12 cellular contexts compared by ENCODE assay signal in the genomic region with DNA sequence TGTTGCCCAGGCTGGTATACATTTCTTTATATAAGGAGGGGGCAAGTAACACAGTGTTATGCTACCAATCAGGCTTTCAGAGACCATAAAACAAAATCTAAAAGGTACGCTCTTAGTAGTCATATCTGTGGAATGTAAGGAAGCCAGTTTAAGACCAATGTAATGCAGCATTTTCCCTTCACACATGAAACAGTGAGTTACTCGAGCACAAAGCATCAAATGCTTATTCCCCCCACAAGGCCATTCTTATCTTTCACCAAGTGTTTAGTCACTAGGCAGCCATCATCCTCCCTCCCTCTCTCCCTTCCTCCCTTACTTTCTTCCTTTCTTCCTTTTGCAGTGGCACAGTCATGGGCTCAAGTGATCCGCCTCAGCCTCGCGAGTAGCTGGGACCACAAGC. TPM values are rescaled to one million over a fixed set of nuclear protein-coding genes. Genes with fewer than 3 reads are reported as not detected.
DNase-seq lines count a peak whose midpoint lies in the region; ATAC-seq, FAIRE-seq and TF ChIP-seq lines count a peak whose summit lies in the region.
"Had no signal": no experiment of that assay in that cellular context is flagged by ENCODE, and none has a peak within 500 bp of the region (broad histone marks: within the 10 kb centered on the region; RNA-seq: fewer than 3 reads in every experiment).

No MANE protein-coding gene starts in this region.

- POLR2A ChIA-PET in GM10248 (lab: Yijun Ruan, JAX) = no interaction called here

- no peaks in the 10 kb centered on the region for H3K27me3 ChIP-seq in keratinocyte (ENCODE audit: control insufficient read depth, extremely low read depth, insufficient read depth, low read length)
- no peaks in the 10 kb centered on the region for H3K27me3 ChIP-seq in upper lobe of left lung
- H3K27me3 ChIP-seq: right atrium auricular region had no signal

- peaks cover 9 to 42% of the 10 kb centered on the region in 2 experiments for H3K36me3 ChIP-seq in keratinocyte (ENCODE audit: control insufficient read depth in 2 of 2, extremely low read depth in 1 of 2, insufficient read depth in 2 of 2, low read length in 2 of 2)
- H3K36me3 ChIP-seq in upper lobe of left lung = peaks cover 0 to 31% (median 12%) of the 10 kb centered on the region in 4 donors

- H3K9me3 ChIP-seq in keratinocyte (ENCODE audit: control insufficient read depth, low read depth, low read length) (no peaks in the 10 kb centered on the region), upper lobe of left lung (no peaks in the 10 kb centered on the region)
- H3K9me3 ChIP-seq: right atrium auricular region had no signal

- dilution Hi-C loops in keratinocyte (cut with MboI; ENCODE audit: extremely low pct_ligation_motif_present, low sequenced_read_pairs) = no loop called here

- peak overlapping the region; percentile 4 for H3K9ac ChIP-seq in keratinocyte (ENCODE audit: control insufficient read depth, extremely low read depth, insufficient read depth, low read length)

- peaks cover 2% of the 10 kb centered on the region for H3K9me1 ChIP-seq in keratinocyte (ENCODE audit: control insufficient read depth, extremely low read depth, insufficient read depth, low read length)

- H3K27me3 Mint-ChIP-seq in activated naive CD4-positive, alpha-beta T cell treated with anti-CD3 and anti-CD28 coated beads, Interleukin-2, amount 50 U/mL, for 24 hours = no peaks in the 10 kb centered on the region

- no peak for TF ChIP-seq EP300 in upper lobe of left lung (IDR thresholded peaks at IDR 0.05)

- WGBS in upper lobe of left lung, 2 donors = 93 to 97% methylated on average over 5 of the region's 5 CpGs

- peaks cover 74% of the 10 kb centered on the region for H3K79me2 ChIP-seq in keratinocyte (ENCODE audit: control insufficient read depth, insufficient read depth, low read length)

- no peak overlapping the region for H2AFZ ChIP-seq in keratinocyte (ENCODE audit: control insufficient read depth, low read length)

- peak overlapping the region; percentile 95 for H3K27ac Mint-ChIP-seq in activated naive CD4-positive, alpha-beta T cell treated with anti-CD3 and anti-CD28 coated beads, Interleukin-2, amount 50 U/mL, for 24 hours
- H3K27ac Mint-ChIP-seq in activated naive CD4-positive, alpha-beta T cell treated with anti-CD3 and anti-CD28 coated beads, Interleukin-2, amount 50 U/mL, for 72 hours = peak overlapping the region; percentile 88 to 97

- H3K4me3 ChIP-seq in keratinocyte (ENCODE audit: control insufficient read depth in 2 of 3, extremely low read depth in 1 of 3, insufficient read depth in 2 of 3, low read depth in 1 of 3, low read length in 3 of 3) (no peak overlapping the region), upper lobe of left lung (no peak overlapping the region)
- H3K4me3 ChIP-seq: right atrium auricular region had no signal

- ATAC-seq in activated naive CD4-positive, alpha-beta T cell treated with anti-CD3 and anti-CD28 coated beads, Interleukin-2, amount 50 U/mL, for 72 hours = peak in 1 of 2 donors; percentile 15
- ATAC-seq in upper lobe of left lung (ENCODE audit: low FRiP score in 2 of 2) (no peak), HG03342 (IDR thresholded peaks at IDR 0.05; ENCODE audit: unreplicated experiment) (no peak)

- TF ChIP-seq CTCF in keratinocyte (optimal IDR thresholded peaks at IDR 0.05 in 1 of 3, IDR thresholded peaks at IDR 0.05 in 1 of 3, conservative IDR thresholded peaks at IDR 0.05 in 1 of 3; ENCODE audit: extremely low read depth in 1 of 3, insufficient read depth in 2 of 3, low read length in 3 of 3) (no peak), upper lobe of left lung (IDR thresholded peaks at IDR 0.05) (no peak), GM10248 (IDR thresholded peaks at IDR 0.05; ENCODE audit: control extremely low read depth, extremely low read depth, low read depth, missing control alignments) (no peak)

- peak overlapping the region; percentile 26 for H3K4me2 ChIP-seq in keratinocyte (ENCODE audit: control insufficient read depth, extremely low read depth, insufficient read depth, low read depth, low read length)

- FAIRE-seq in keratinocyte (lab: Jason Lieb, UNC) (peak; percentile 56), GM12891 (lab: Jason Lieb, UNC) (no peak)

- TF ChIP-seq POLR2A in upper lobe of left lung (IDR thresholded peaks at IDR 0.05) (no peak), GM12891 (IDR thresholded peaks at IDR 0.05; ENCODE audit: low read depth, low read length) (no peak)

- H4K20me1 ChIP-seq in keratinocyte (ENCODE audit: control insufficient read depth, extremely low read depth, insufficient read depth, low read length) = no peaks in the 10 kb centered on the region

- peaks cover 39% of the 10 kb centered on the region for H3K4me1 ChIP-seq in keratinocyte (ENCODE audit: control insufficient read depth, extremely low read depth, insufficient read depth, low read length)
- H3K4me1 ChIP-seq in upper lobe of left lung = peaks cover 15 to 38% (median 27%) of the 10 kb centered on the region in 4 donors

- H3K36me3 Mint-ChIP-seq in activated naive CD4-positive, alpha-beta T cell treated with anti-CD3 and anti-CD28 coated beads, Interleukin-2, amount 50 U/mL, for 24 hours = peaks cover 6% of the 10 kb centered on the region
- H3K36me3 Mint-ChIP-seq in activated naive CD4-positive, alpha-beta T cell treated with anti-CD3 and anti-CD28 coated beads, Interleukin-2, amount 50 U/mL, for 72 hours = peaks cover 10 to 28% of the 10 kb centered on the region in 2 donors

- CTCF ChIA-PET in GM10248 (lab: Yijun Ruan, JAX) = interaction anchor here (0.9 to 2.0 kb wide), 4 partner anchors 10 to 60 kb away, joined by 3 to 6 read pairs (median 3); a partner anchor contains a TSS

- H3K4me1 Mint-ChIP-seq in activated naive CD4-positive, alpha-beta T cell treated with anti-CD3 and anti-CD28 coated beads, Interleukin-2, amount 50 U/mL, for 24 hours = peaks cover 74% of the 10 kb centered on the region

- H3K27ac ChIP-seq in keratinocyte (ENCODE audit: control insufficient read depth, insufficient read depth, low read length) = peak overlapping the region; percentile 65
- H3K27ac ChIP-seq in upper lobe of left lung = peak overlapping the region; percentile 27 to 70 (median 48)

- no peak for DNase-seq in activated naive CD4-positive, alpha-beta T cell treated with anti-CD3 and anti-CD28 coated beads, Interleukin-2, amount 50 U/mL, for 16 hours
- no peak for DNase-seq in activated naive CD4-positive, alpha-beta T cell treated with anti-CD3 and anti-CD28 coated beads, Interleukin-2, amount 50 U/mL, for 72 hours (ENCODE audit: low spot score in 2 of 2)
- DNase-seq in keratinocyte (ENCODE audit: low read depth, low spot score) (no peak), upper lobe of left lung (no peak), GM12891 (ENCODE audit: insufficient read length, low spot score) (no peak), GM10248 (ENCODE audit: extremely low spot score) (no peak)
- DNase-seq: activated gamma-delta T cell, NCI-H187, SHP77 had no signal

- no peaks in the 10 kb centered on the region for H3K9me3 Mint-ChIP-seq in activated naive CD4-positive, alpha-beta T cell treated with anti-CD3 and anti-CD28 coated beads, Interleukin-2, amount 50 U/mL, for 24 hours
- no peaks in the 10 kb centered on the region for H3K9me3 Mint-ChIP-seq in activated naive CD4-positive, alpha-beta T cell treated with anti-CD3 and anti-CD28 coated beads, Interleukin-2, amount 50 U/mL, for 72 hours

- H3K4me3 Mint-ChIP-seq in activated naive CD4-positive, alpha-beta T cell treated with anti-CD3 and anti-CD28 coated beads, Interleukin-2, amount 50 U/mL, for 24 hours = no peak overlapping the region

TF ChIP-seq in GM12891, 5 proteins besides CTCF, POLR2A, EP300 and RAD21 (continues in another document):
- TF ChIP-seq TAF1 (IDR thresholded peaks at IDR 0.05; ENCODE audit: low read depth, low read length) (no peak), POLR2AphosphoS5 (IDR thresholded peaks at IDR 0.05; ENCODE audit: low read depth, low read length) (no peak), SPI1 (IDR thresholded peaks at IDR 0.05; ENCODE audit: low read depth, low read length) (no peak)

RNA-seq across cellular contexts. Expression of a gene that starts 12.8 kb away (rescaled TPM):
- 10 to 100 TPM; 32.5 to 56.4 TPM for total RNA-seq in activated naive CD4-positive, alpha-beta T cell treated with anti-CD3 and anti-CD28 coated beads, Interleukin-2, amount 50 U/mL, for 72 hours
- 165 to 180 TPM (median 167 TPM) in 3 replicates for polyA plus RNA-seq in keratinocyte
- 98.5 TPM for polyA plus RNA-seq in keratinocyte (2011; ENCODE audit: low read depth)
- 174 and 210 TPM in 2 replicates for polyA plus RNA-seq in keratinocyte (2011; cell fraction: cytosol; rRNA removed)
- polyA plus RNA-seq in keratinocyte (2011; cell fraction: nucleus; rRNA removed) = 145 and 174 TPM in 2 replicates
- polyA plus RNA-seq in keratinocyte (2012; ENCODE audit: low replicate concordance) = 83.3 and 181 TPM in 2 replicates
- polyA minus RNA-seq in keratinocyte = 128 to 183 TPM (median 160 TPM) in 3 replicates
- polyA minus RNA-seq in keratinocyte (2011; cell fraction: cytosol; rRNA and poly(A)+ RNA removed) = 90.9 TPM
- 43.6 and 56.9 TPM in 2 replicates for polyA minus RNA-seq in keratinocyte (2011; cell fraction: nucleus; rRNA and poly(A)+ RNA removed)
- total RNA-seq in upper lobe of left lung = 10 to 100 TPM; 22.0 to 93.9 (median 53.8) TPM
- polyA plus RNA-seq in GM12891 (2012; ENCODE audit: low read depth, missing spikeins) = 34.0 TPM

RNA-seq across cellular contexts. Expression of a gene that starts 14.6 kb away (rescaled TPM):
- 10 to 100 TPM; 30.5 to 42.8 TPM for total RNA-seq in activated naive CD4-positive, alpha-beta T cell treated with anti-CD3 and anti-CD28 coated beads, Interleukin-2, amount 50 U/mL, for 72 hours
- 39.5 to 61.6 TPM (median 48.7 TPM) in 3 replicates for polyA plus RNA-seq in keratinocyte
- polyA plus RNA-seq in keratinocyte (2011; ENCODE audit: low read depth) = 22.0 TPM
- 60.7 and 94.2 TPM in 2 replicates for polyA plus RNA-seq in keratinocyte (2011; cell fraction: cytosol; rRNA removed)
- 60.8 and 80.8 TPM in 2 replicates for polyA plus RNA-seq in keratinocyte (2011; cell fraction: nucleus; rRNA removed)
- polyA plus RNA-seq in keratinocyte (2012; ENCODE audit: low replicate concordance) = 25.5 and 55.0 TPM in 2 replicates
- polyA minus RNA-seq in keratinocyte = 52.5 to 75.8 TPM (median 55.4 TPM) in 3 replicates
- polyA minus RNA-seq in keratinocyte (2011; cell fraction: cytosol; rRNA and poly(A)+ RNA removed) = 64.5 TPM
- polyA minus RNA-seq in keratinocyte (2011; cell fraction: nucleus; rRNA and poly(A)+ RNA removed) = 18.3 and 21.3 TPM in 2 replicates
- 10 to 100 TPM; 34.4 to 80.7 (median 43.3) TPM for total RNA-seq in upper lobe of left lung
- 61.8 TPM for polyA plus RNA-seq in GM12891 (2012; ENCODE audit: low read depth, missing spikeins)

RNA-seq across cellular contexts. Expression of a gene that starts 49.5 kb away (rescaled TPM):
- 10 to 100 TPM; 27.5 to 32.9 TPM for total RNA-seq in activated naive CD4-positive, alpha-beta T cell treated with anti-CD3 and anti-CD28 coated beads, Interleukin-2, amount 50 U/mL, for 72 hours
- 19.8 to 39.4 TPM (median 23.1 TPM) in 3 replicates for polyA plus RNA-seq in keratinocyte
- 14.2 TPM for polyA plus RNA-seq in keratinocyte (2011; ENCODE audit: low read depth)
- 32.0 and 47.0 TPM in 2 replicates for polyA plus RNA-seq in keratinocyte (2011; cell fraction: cytosol; rRNA removed)
- polyA plus RNA-seq in keratinocyte (2011; cell fraction: nucleus; rRNA removed) = 53.3 and 59.5 TPM in 2 replicates
- 48.9 and 50.3 TPM in 2 replicates for polyA plus RNA-seq in keratinocyte (2012; ENCODE audit: low replicate concordance)
- 22.5 to 58.5 TPM (median 24.5 TPM) in 3 replicates for polyA minus RNA-seq in keratinocyte
- polyA minus RNA-seq in keratinocyte (2011; cell fraction: cytosol; rRNA and poly(A)+ RNA removed) = 25.5 TPM
- polyA minus RNA-seq in keratinocyte (2011; cell fraction: nucleus; rRNA and poly(A)+ RNA removed) = 14.0 and 17.0 TPM in 2 replicates
- 10 to 100 TPM in 5 of 6 donors, 1 to 10 TPM in 1; 7.3 to 27.0 (median 21.9) TPM for total RNA-seq in upper lobe of left lung
- 24.6 TPM for polyA plus RNA-seq in GM12891 (2012; ENCODE audit: low read depth, missing spikeins)
